Comparison of ENCODE assay signal across 9 cellular contexts in the genomic region with DNA sequence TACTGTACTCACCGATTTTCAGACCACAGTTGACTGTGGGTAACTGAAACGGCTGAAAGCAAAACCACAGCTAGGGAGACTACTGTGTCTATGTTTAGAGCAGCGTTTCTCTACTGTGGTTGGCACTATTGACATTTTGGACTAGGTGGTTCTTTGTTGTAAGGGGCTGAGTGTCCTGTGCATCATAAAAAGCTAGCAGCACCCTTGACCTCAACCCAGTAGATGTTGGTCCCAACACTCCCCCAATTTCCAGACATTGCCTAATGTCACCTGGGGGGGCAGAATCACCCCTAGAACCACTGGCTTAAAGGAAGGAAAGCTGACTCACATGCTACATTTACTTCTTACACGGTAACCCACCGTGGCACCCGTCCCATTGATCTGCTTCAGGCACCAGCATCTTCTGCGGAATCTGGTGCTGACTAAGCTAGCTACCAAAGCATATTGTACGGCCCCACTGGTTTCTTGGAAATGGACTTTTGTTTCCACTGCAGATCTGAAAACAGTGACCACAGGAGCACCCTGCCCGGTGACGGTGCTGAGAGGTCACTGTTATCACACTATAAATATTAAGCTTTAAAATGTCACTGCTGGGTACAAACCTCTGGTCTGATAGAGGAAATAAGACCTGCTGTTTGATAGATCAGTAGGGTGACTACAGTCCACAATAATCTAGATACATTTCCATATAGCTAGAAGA.
DNase-seq lines count a peak whose midpoint lies in the region; ATAC-seq, FAIRE-seq and TF ChIP-seq lines count a peak whose summit lies in the region.
"Had no signal": no experiment of that assay in that cellular context is flagged by ENCODE, and none has a peak within 500 bp of the region (broad histone marks: within the 10 kb centered on the region; RNA-seq: fewer than 3 reads in every experiment).

No MANE protein-coding gene starts in this region.

- TF ChIP-seq CTCF in GM12875 (IDR thresholded peaks at IDR 0.05; ENCODE audit: borderline replicate concordance, insufficient read depth, low read depth, low read length), result peak; percentile 21; the same call in 1 of the 2 replicates

- peak; percentile 89 for ATAC-seq in HG02610 (IDR thresholded peaks at IDR 0.05; ENCODE audit: unreplicated experiment)
- peak; percentile 94 for ATAC-seq in stimulated activated effector memory CD8-positive, alpha-beta T cell treated with anti-CD3 and anti-CD28 coated beads, Interleukin-12 subunit alpha, Interleukin-12 subunit beta, amount 100 ng/mL, for 72 hours

- peak; percentile 83 for DNase-seq in NK-92 treated with Interleukin-12 subunit alpha and Interleukin-12 subunit beta, amount 100 ng/mL, for 24 hours (lab: John Stamatoyannopoulos, UW)
- peak; percentile 43 for DNase-seq in activated naive CD4-positive, alpha-beta T cell treated with anti-CD3 and anti-CD28 coated beads, Interleukin-2, amount 50 U/mL, for 16 hours
- DNase-seq in stimulated activated effector memory CD8-positive, alpha-beta T cell treated with anti-CD3 and anti-CD28 coated beads, Interleukin-12 subunit alpha, Interleukin-12 subunit beta, amount 100 ng/mL, for 72 hours (ENCODE audit: low spot score in 2 of 2), result peak; percentile 35 to 81
- DNase-seq in HTR-8/SVneo (ENCODE audit: insufficient read length, low spot score) (no peak), NCI-H2107 (lab: John Stamatoyannopoulos, UW) (no peak), NCI-H1417 treated with DMSO at 0.1 percent for 48 hours (lab: John Stamatoyannopoulos, UW) (no peak)

- H3K4me3 Mint-ChIP-seq in stimulated activated effector memory CD8-positive, alpha-beta T cell treated with anti-CD3 and anti-CD28 coated beads, Interleukin-12 subunit alpha, Interleukin-12 subunit beta, amount 100 ng/mL, for 72 hours, result peak overlapping the region; percentile 57

- H3K4me3 ChIP-seq in GM12875 (ENCODE audit: low read depth, low read length), result no peak overlapping the region
- H3K4me3 ChIP-seq: cardiac muscle cell had no signal

- H3K9me3 Mint-ChIP-seq in stimulated activated effector memory CD8-positive, alpha-beta T cell treated with anti-CD3 and anti-CD28 coated beads, Interleukin-12 subunit alpha, Interleukin-12 subunit beta, amount 100 ng/mL, for 72 hours, result no peaks in the 10 kb centered on the region

- no peak for FAIRE-seq in HTR-8/SVneo (lab: Jason Lieb, UNC)

- H3K4me1 Mint-ChIP-seq in stimulated activated effector memory CD8-positive, alpha-beta T cell treated with anti-CD3 and anti-CD28 coated beads, Interleukin-12 subunit alpha, Interleukin-12 subunit beta, amount 100 ng/mL, for 72 hours, result peaks cover 28% of the 10 kb centered on the region

- peak overlapping the region; percentile 67 for H3K27ac Mint-ChIP-seq in stimulated activated effector memory CD8-positive, alpha-beta T cell treated with anti-CD3 and anti-CD28 coated beads, Interleukin-12 subunit alpha, Interleukin-12 subunit beta, amount 100 ng/mL, for 72 hours

- peaks cover 7% of the 10 kb centered on the region for H3K36me3 Mint-ChIP-seq in stimulated activated effector memory CD8-positive, alpha-beta T cell treated with anti-CD3 and anti-CD28 coated beads, Interleukin-12 subunit alpha, Interleukin-12 subunit beta, amount 100 ng/mL, for 72 hours

Comparison
In these comparisons a context has a peak if more than half of its experiments do, and no peak if none do; other contexts are left out.
1. DNase-seq: peak in NK-92 treated with Interleukin-12 subunit alpha and Interleukin-12 subunit beta, amount 100 ng/mL, for 24 hours (single experiment), activated naive CD4-positive, alpha-beta T cell treated with anti-CD3 and anti-CD28 coated beads, Interleukin-2, amount 50 U/mL, for 16 hours (single experiment) and stimulated activated effector memory CD8-positive, alpha-beta T cell treated with anti-CD3 and anti-CD28 coated beads, Interleukin-12 subunit alpha, Interleukin-12 subunit beta, amount 100 ng/mL, for 72 hours (2 of 2); none in HTR-8/SVneo (single experiment), NCI-H2107 (single experiment) and NCI-H1417 treated with DMSO at 0.1 percent for 48 hours (single experiment).